26 cellular contexts compared by ENCODE assay signal in genomic region chr16:6932871-6933390, GRCh38.
"Had no signal": no experiment of that assay in that cellular context is flagged by ENCODE, and none has a peak within 500 bp of the region (broad histone marks: within the 10 kb centered on the region; RNA-seq: fewer than 3 reads in every experiment).

No MANE protein-coding gene starts in this region.

- DNase-seq: activated CD4-positive, alpha-beta T cell treated with anti-CD3 and anti-CD28 coated beads for 1 hour; activated CD4-positive, alpha-beta T cell treated with anti-CD3 and anti-CD28 coated beads for 48 hours; activated CD4-positive, alpha-beta T cell treated with anti-CD3 and anti-CD28 coated beads, Interleukin-2, amount 50 U/mL, for 4 hours; activated CD4-positive, CD25-positive, alpha-beta regulatory T cell; activated CD8-positive, alpha-beta T cell treated with anti-CD3 and anti-CD28 coated beads for 36 hours; activated effector memory CD4-positive, alpha-beta T cell treated with anti-CD3 and anti-CD28 coated beads, Interleukin-2, amount 50 U/mL, for 16 hours; activated naive CD4-positive, alpha-beta T cell; activated naive CD4-positive, alpha-beta T cell treated with anti-CD3 and anti-CD28 coated beads, Interleukin-2, amount 50 U/mL, for 16 hours; activated naive CD8-positive, alpha-beta T cell treated with anti-CD3 and anti-CD28 coated beads for 36 hours; activated T-cell treated with anti-CD3 and anti-CD28 coated beads, Interleukin-2, amount 50 U/mL, for 1 hour; activated T-cell treated with anti-CD3 and anti-CD28 coated beads, Interleukin-2, amount 50 U/mL, for 72 hours; amniotic stem cell; MM.1S; NCI-H1092 treated with DMSO at 0.1 percent for 48 hours; NCI-H146; NCI-H2029; NCI-H345; NCI-H526; NCI-H748 treated with DMSO at 0.1 percent for 48 hours; PC-9; Right ventricle myocardium superior; SW 1271; T-helper 1 cell; T1000; WERI-Rb-1 had no signal

- ATAC-seq: activated CD8-positive, alpha-beta T cell treated with anti-CD3 and anti-CD28 coated beads for 36 hours; activated T-cell treated with anti-CD3 and anti-CD28 coated beads, Interleukin-2, amount 50 U/mL, for 72 hours; activated T-helper 17 cell treated with anti-CD3 and anti-CD28 coated beads, Interleukin-2, amount 50 U/mL, for 72 hours had no signal
